Comparison of ENCODE assay signal across 9 cellular contexts in genomic region chr19:56253737-56254136, GRCh38. TPM values are rescaled to one million over a fixed set of nuclear protein-coding genes. Genes with fewer than 3 reads are reported as not detected.
A peak's percentile ranks its signal among the peaks of the same experiment; 100 is the strongest.
DNase-seq lines count a peak whose midpoint lies in the region; ATAC-seq and TF ChIP-seq lines count a peak whose summit lies in the region.
"Had no signal": no experiment of that assay in that cellular context is flagged by ENCODE, and none has a peak within 500 bp of the region (broad histone marks: within the 10 kb centered on the region; RNA-seq: fewer than 3 reads in every experiment).

No MANE protein-coding gene starts in this region.

- TF ChIP-seq CTCF in CD8-positive, alpha-beta T cell (IDR thresholded peaks at IDR 0.05): peak; percentile 28
- no peak for TF ChIP-seq CTCF in HFF-Myc (IDR thresholded peaks at IDR 0.05; ENCODE audit: low read depth, low read length, missing control alignments)

- no peak overlapping the region for H3K27ac Mint-ChIP-seq in CD8-positive, alpha-beta T cell

- no peaks in the 10 kb centered on the region for H3K4me1 ChIP-seq in CD8-positive, alpha-beta T cell (ENCODE audit: insufficient read depth, low read length)

- H3K4me1 Mint-ChIP-seq in CD8-positive, alpha-beta T cell (ENCODE audit: low read depth): no peaks in the 10 kb centered on the region

- H3K36me3 Mint-ChIP-seq in CD8-positive, alpha-beta T cell: no peaks in the 10 kb centered on the region

- H3K27me3 Mint-ChIP-seq in CD8-positive, alpha-beta T cell (ENCODE audit: low read depth): no peaks in the 10 kb centered on the region

- H3K27ac ChIP-seq in CD8-positive, alpha-beta T cell (ENCODE audit: low read depth, low read length): no peak overlapping the region
- H3K27ac ChIP-seq: thoracic aorta had no signal

- no peak overlapping the region for H3K4me3 ChIP-seq in CD8-positive, alpha-beta T cell (ENCODE audit: low read depth, low read length)
- no peak overlapping the region for H3K4me3 ChIP-seq in HFF-Myc (replicated peaks; ENCODE audit: low read depth, low read length)
- H3K4me3 ChIP-seq: thoracic aorta had no signal

- DNase-seq in CD8-positive, alpha-beta T cell: no peak
- DNase-seq in HFF-Myc (ENCODE audit: extremely low read depth, low read depth): peak; percentile 25
- peak; percentile 64 for DNase-seq in NCI-H748 treated with DMSO at 0.1 percent for 48 hours (lab: John Stamatoyannopoulos, UW)
- peak; percentile 76 for DNase-seq in cerebellum (ENCODE audit: low spot score)
- peak; percentile 73 for DNase-seq in medulla oblongata (ENCODE audit: extremely low spot score)
- DNase-seq in T1000 (lab: John Stamatoyannopoulos, UW): no peak
- no peak for DNase-seq in activated CD8-positive, alpha-beta memory T cell treated with anti-CD3 and anti-CD28 coated beads, Interleukin-2, amount 50 U/mL, for 48 hours

- no peak overlapping the region for H3K4me3 Mint-ChIP-seq in CD8-positive, alpha-beta T cell

- no peaks in the 10 kb centered on the region for H3K9me3 Mint-ChIP-seq in CD8-positive, alpha-beta T cell

- intact Hi-C loops in CD8-positive, alpha-beta T cell (cut with DNase I, micrococcal nuclease): loop anchor here (1.0 to 5.0 kb wide), 5 partner anchors 79 to 845 kb away; no protein-coding TSS in a partner anchor

- no peaks in the 10 kb centered on the region for H3K9me3 ChIP-seq in CD8-positive, alpha-beta T cell (ENCODE audit: low read length)
- H3K9me3 ChIP-seq: thoracic aorta had no signal

- H3K36me3 ChIP-seq in CD8-positive, alpha-beta T cell (ENCODE audit: insufficient read depth, low read length): no peaks in the 10 kb centered on the region
- H3K36me3 ChIP-seq: thoracic aorta had no signal

- POLR2A ChIA-PET in CD8-positive, alpha-beta T cell (lab: Charles Lee): no interaction called here

- peak; percentile 42 for ATAC-seq in CD8-positive, alpha-beta T cell
- no peak for ATAC-seq in HG03280 (IDR thresholded peaks at IDR 0.05; ENCODE audit: unreplicated experiment)

- no peaks in the 10 kb centered on the region for H3K27me3 ChIP-seq in CD8-positive, alpha-beta T cell (ENCODE audit: insufficient read depth, low read length)

- CTCF ChIA-PET in CD8-positive, alpha-beta T cell (lab: Charles Lee): interaction anchor here (0.6 to 2.4 kb wide), 16 partner anchors 10 to 1902 kb away, joined by 3 to 24 read pairs (median 4); no protein-coding TSS in a partner anchor

RNA-seq across cellular contexts. Expression of gene EDDM13, which starts 18.8 kb away (rescaled TPM):
- not detected for total RNA-seq in CD8-positive, alpha-beta T cell
- not detected for total RNA-seq in cerebellum
- total RNA-seq: thoracic aorta had no signal

RNA-seq across cellular contexts. Expression of gene ZSCAN5C, which starts 51.7 kb away (rescaled TPM):
- not detected for total RNA-seq in CD8-positive, alpha-beta T cell
- total RNA-seq in cerebellum: not detected
- total RNA-seq: thoracic aorta had no signal

RNA-seq across cellular contexts. Expression of gene ZSCAN5B, which starts 56.2 kb away (rescaled TPM):
- not detected for total RNA-seq in CD8-positive, alpha-beta T cell
- total RNA-seq in cerebellum: not detected
- total RNA-seq: thoracic aorta had no signal

Comparison
In these comparisons a context has a peak if more than half of its experiments do, and no peak if none do; other contexts are left out.
1. DNase-seq: peak in HFF-Myc (single experiment), NCI-H748 treated with DMSO at 0.1 percent for 48 hours (single experiment), cerebellum (single experiment) and medulla oblongata (single experiment); none in CD8-positive, alpha-beta T cell (0 of 7), T1000 (single experiment) and activated CD8-positive, alpha-beta memory T cell treated with anti-CD3 and anti-CD28 coated beads, Interleukin-2, amount 50 U/mL, for 48 hours (single experiment).